Comparison of ENCODE assay signal across 1 cellular context in the genomic region with DNA sequence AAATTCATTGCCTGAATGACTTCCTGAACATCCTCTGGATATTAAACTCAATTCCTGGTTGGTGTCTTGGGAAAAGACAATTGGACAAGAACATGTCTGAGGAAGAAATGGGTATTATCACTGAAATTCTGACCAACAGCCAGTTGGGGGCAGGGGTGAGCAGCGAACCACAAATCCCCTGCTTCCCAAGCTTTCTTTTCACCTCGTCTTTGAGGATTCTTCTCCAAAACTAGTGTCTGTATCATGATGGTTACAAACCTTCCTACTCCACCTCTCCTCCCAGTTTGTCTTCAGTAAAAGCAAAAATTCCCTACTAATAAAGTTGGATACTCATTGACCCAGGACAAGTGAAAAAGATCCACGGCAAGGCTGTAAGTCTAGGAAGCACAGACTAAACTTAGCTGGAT.
TF ChIP-seq lines count a peak whose summit lies in the region.

No MANE protein-coding gene starts in this region.

TF ChIP-seq in GM23338, 12 proteins besides CTCF, POLR2A, EP300 and RAD21 (continued from another document):
- TF ChIP-seq, protein P1, sequence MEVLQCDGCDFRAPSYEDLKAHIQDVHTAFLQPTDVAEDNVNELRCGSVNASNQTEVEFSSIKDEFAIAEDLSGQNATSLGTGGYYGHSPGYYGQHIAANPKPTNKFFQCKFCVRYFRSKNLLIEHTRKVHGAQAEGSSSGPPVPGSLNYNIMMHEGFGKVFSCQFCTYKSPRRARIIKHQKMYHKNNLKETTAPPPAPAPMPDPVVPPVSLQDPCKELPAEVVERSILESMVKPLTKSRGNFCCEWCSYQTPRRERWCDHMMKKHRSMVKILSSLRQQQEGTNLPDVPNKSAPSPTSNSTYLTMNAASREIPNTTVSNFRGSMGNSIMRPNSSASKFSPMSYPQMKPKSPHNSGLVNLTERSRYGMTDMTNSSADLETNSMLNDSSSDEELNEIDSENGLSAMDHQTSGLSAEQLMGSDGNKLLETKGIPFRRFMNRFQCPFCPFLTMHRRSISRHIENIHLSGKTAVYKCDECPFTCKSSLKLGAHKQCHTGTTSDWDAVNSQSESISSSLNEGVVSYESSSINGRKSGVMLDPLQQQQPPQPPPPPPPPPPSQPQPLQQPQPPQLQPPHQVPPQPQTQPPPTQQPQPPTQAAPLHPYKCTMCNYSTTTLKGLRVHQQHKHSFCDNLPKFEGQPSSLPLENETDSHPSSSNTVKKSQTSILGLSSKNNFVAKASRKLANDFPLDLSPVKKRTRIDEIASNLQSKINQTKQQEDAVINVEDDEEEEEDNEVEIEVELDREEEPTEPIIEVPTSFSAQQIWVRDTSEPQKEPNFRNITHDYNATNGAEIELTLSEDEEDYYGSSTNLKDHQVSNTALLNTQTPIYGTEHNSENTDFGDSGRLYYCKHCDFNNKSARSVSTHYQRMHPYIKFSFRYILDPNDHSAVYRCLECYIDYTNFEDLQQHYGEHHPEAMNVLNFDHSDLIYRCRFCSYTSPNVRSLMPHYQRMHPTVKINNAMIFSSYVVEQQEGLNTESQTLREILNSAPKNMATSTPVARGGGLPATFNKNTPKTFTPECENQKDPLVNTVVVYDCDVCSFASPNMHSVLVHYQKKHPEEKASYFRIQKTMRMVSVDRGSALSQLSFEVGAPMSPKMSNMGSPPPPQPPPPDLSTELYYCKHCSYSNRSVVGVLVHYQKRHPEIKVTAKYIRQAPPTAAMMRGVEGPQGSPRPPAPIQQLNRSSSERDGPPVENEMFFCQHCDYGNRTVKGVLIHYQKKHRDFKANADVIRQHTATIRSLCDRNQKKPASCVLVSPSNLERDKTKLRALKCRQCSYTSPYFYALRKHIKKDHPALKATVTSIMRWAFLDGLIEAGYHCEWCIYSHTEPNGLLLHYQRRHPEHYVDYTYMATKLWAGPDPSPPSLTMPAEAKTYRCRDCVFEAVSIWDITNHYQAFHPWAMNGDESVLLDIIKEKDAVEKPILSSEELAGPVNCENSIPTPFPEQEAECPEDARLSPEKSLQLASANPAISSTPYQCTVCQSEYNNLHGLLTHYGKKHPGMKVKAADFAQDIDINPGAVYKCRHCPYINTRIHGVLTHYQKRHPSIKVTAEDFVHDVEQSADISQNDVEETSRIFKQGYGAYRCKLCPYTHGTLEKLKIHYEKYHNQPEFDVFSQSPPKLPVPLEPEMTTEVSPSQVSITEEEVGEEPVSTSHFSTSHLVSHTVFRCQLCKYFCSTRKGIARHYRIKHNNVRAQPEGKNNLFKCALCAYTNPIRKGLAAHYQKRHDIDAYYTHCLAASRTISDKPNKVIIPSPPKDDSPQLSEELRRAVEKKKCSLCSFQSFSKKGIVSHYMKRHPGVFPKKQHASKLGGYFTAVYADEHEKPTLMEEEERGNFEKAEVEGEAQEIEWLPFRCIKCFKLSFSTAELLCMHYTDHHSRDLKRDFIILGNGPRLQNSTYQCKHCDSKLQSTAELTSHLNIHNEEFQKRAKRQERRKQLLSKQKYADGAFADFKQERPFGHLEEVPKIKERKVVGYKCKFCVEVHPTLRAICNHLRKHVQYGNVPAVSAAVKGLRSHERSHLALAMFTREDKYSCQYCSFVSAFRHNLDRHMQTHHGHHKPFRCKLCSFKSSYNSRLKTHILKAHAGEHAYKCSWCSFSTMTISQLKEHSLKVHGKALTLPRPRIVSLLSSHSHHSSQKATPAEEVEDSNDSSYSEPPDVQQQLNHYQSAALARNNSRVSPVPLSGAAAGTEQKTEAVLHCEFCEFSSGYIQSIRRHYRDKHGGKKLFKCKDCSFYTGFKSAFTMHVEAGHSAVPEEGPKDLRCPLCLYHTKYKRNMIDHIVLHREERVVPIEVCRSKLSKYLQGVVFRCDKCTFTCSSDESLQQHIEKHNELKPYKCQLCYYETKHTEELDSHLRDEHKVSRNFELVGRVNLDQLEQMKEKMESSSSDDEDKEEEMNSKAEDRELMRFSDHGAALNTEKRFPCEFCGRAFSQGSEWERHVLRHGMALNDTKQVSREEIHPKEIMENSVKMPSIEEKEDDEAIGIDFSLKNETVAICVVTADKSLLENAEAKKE (CRISPR knock-in tag; IDR thresholded peaks at IDR 0.05) = no peak
- TF ChIP-seq, protein P2, sequence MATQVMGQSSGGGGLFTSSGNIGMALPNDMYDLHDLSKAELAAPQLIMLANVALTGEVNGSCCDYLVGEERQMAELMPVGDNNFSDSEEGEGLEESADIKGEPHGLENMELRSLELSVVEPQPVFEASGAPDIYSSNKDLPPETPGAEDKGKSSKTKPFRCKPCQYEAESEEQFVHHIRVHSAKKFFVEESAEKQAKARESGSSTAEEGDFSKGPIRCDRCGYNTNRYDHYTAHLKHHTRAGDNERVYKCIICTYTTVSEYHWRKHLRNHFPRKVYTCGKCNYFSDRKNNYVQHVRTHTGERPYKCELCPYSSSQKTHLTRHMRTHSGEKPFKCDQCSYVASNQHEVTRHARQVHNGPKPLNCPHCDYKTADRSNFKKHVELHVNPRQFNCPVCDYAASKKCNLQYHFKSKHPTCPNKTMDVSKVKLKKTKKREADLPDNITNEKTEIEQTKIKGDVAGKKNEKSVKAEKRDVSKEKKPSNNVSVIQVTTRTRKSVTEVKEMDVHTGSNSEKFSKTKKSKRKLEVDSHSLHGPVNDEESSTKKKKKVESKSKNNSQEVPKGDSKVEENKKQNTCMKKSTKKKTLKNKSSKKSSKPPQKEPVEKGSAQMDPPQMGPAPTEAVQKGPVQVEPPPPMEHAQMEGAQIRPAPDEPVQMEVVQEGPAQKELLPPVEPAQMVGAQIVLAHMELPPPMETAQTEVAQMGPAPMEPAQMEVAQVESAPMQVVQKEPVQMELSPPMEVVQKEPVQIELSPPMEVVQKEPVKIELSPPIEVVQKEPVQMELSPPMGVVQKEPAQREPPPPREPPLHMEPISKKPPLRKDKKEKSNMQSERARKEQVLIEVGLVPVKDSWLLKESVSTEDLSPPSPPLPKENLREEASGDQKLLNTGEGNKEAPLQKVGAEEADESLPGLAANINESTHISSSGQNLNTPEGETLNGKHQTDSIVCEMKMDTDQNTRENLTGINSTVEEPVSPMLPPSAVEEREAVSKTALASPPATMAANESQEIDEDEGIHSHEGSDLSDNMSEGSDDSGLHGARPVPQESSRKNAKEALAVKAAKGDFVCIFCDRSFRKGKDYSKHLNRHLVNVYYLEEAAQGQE (IDR thresholded peaks at IDR 0.05; ENCODE audit: unreplicated experiment) = no peak
- TF ChIP-seq, protein P3, sequence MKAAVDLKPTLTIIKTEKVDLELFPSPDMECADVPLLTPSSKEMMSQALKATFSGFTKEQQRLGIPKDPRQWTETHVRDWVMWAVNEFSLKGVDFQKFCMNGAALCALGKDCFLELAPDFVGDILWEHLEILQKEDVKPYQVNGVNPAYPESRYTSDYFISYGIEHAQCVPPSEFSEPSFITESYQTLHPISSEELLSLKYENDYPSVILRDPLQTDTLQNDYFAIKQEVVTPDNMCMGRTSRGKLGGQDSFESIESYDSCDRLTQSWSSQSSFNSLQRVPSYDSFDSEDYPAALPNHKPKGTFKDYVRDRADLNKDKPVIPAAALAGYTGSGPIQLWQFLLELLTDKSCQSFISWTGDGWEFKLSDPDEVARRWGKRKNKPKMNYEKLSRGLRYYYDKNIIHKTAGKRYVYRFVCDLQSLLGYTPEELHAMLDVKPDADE (IDR thresholded peaks at IDR 0.05) = no peak
- TF ChIP-seq STAT1 (IDR thresholded peaks at IDR 0.05; ENCODE audit: unreplicated experiment) (no peak), NANOG (IDR thresholded peaks at IDR 0.05; ENCODE audit: borderline replicate concordance) (no peak), JUNB (IDR thresholded peaks at IDR 0.05; ENCODE audit: unreplicated experiment) (no peak), EZH2 (IDR thresholded peaks at IDR 0.05; ENCODE audit: low read depth, unreplicated experiment) (no peak), ZNF331 (CRISPR knock-in tag; IDR thresholded peaks at IDR 0.05; ENCODE audit: low read depth) (no peak), ZNF114 (CRISPR knock-in tag; IDR thresholded peaks at IDR 0.05) (no peak), EZH2phosphoT487 (IDR thresholded peaks at IDR 0.05; ENCODE audit: unreplicated experiment) (no peak)
